Comparison of ENCODE assay signal across 19 cellular contexts in genomic region chr22:49072996-49073645, GRCh38.
"Had no signal": no experiment of that assay in that cellular context is flagged by ENCODE, and none has a peak within 500 bp of the region (broad histone marks: within the 10 kb centered on the region; RNA-seq: fewer than 3 reads in every experiment).

No MANE protein-coding gene starts in this region.

- H3K9me3 ChIP-seq: colonic mucosa, esophagus squamous epithelium, gastroesophageal sphincter, heart left ventricle, left lung, lower lobe of right lung had no signal

- H3K27ac ChIP-seq: colonic mucosa, epithelial cell of prostate, esophagus squamous epithelium, foreskin keratinocyte, gastroesophageal sphincter, heart left ventricle, left lung, lower lobe of right lung had no signal

- DNase-seq: colonic mucosa; cortex of kidney; effector CD8-positive, alpha-beta T cell; effector memory CD8-positive, alpha-beta T cell; endodermal cell; erythroblast; esophagus squamous epithelium; foreskin keratinocyte; heart left ventricle; hippocampal formation; left cardiac atrium; left lung; left ventricle myocardium superior; lower lobe of right lung; mesenchymal stem cell; midbrain had no signal

- H3K4me3 ChIP-seq: colonic mucosa, esophagus squamous epithelium, gastroesophageal sphincter, heart left ventricle, left lung, lower lobe of right lung had no signal

- ATAC-seq: effector memory CD8-positive, alpha-beta T cell; esophagus mucosa; foreskin keratinocyte; gastroesophageal sphincter; heart left ventricle; left cardiac atrium; left lung; left ventricle myocardium superior; lower lobe of right lung had no signal

- H3K4me1 ChIP-seq: colonic mucosa, esophagus squamous epithelium, foreskin keratinocyte, gastroesophageal sphincter, heart left ventricle, left lung, lower lobe of right lung had no signal

- H3K36me3 ChIP-seq: colonic mucosa, esophagus squamous epithelium, gastroesophageal sphincter, heart left ventricle, left lung, lower lobe of right lung had no signal

- H3K27me3 ChIP-seq: colonic mucosa, foreskin keratinocyte had no signal
